ENCODE assay signal across 9 cellular contexts in genomic region chr7:130904031-130904757, GRCh38.
DNase-seq lines count a peak whose midpoint lies in the region; ATAC-seq, FAIRE-seq and TF ChIP-seq lines count a peak whose summit lies in the region.
"Had no signal": no experiment of that assay in that cellular context is flagged by ENCODE, and none has a peak within 500 bp of the region (broad histone marks: within the 10 kb centered on the region; RNA-seq: fewer than 3 reads in every experiment).

No MANE protein-coding gene starts in this region.

- 27 to 42% methylated on average over 9 of the region's 9 CpGs for whole genome bisulfite sequencing in esophagus squamous epithelium, 2 donors

- H3K36me3 ChIP-seq in SK-N-MC (ENCODE audit: insufficient read depth, low read length) (peaks cover 71% of the 10 kb centered on the region), esophagus squamous epithelium (peaks cover 0 to 18% (median 0%) of the 10 kb centered on the region in 3 donors), OCI-LY7 (ENCODE audit: insufficient read depth, low read length) (peaks cover 3% of the 10 kb centered on the region)

- no peak for TF ChIP-seq CTCF in esophagus squamous epithelium (IDR thresholded peaks at IDR 0.05)
- TF ChIP-seq CTCF in OCI-LY7 (conservative IDR thresholded peaks at IDR 0.05; ENCODE audit: low read length) = no peak

- peak; percentile 79 for FAIRE-seq in G401.6 (lab: Jason Lieb, UNC)

- no peaks in the 10 kb centered on the region for H3K27me3 ChIP-seq in esophagus squamous epithelium

- no peaks in the 10 kb centered on the region; the same call in 1 of the 2 replicates for H3K79me2 ChIP-seq in OCI-LY7 (ENCODE audit: insufficient read depth, low read depth, low read length)

- H3K4me2 ChIP-seq in OCI-LY7 (ENCODE audit: low read length) = no peak overlapping the region
- H3K4me2 ChIP-seq: KMS-11 had no signal

- POLR2A ChIA-PET in OCI-LY7 (lab: Charles Lee) = interaction anchor here (0.6 to 2.9 kb wide), 8 partner anchors 8 to 869 kb away, joined by 3 to 20 read pairs (median 3); no protein-coding TSS in a partner anchor

- H3K4me1 ChIP-seq in esophagus squamous epithelium = peaks cover 32 to 83% (median 63%) of the 10 kb centered on the region in 3 donors
- H3K4me1 ChIP-seq in OCI-LY7 (ENCODE audit: insufficient read depth, low read length, poor library complexity, severe bottlenecking) = peaks cover 19% of the 10 kb centered on the region

- DNase-seq in SK-N-MC (ENCODE audit: low read depth, low spot score) (peak; percentile 85), esophagus squamous epithelium (lab: John Stamatoyannopoulos, UW) (no peak), pulmonary artery endothelial cell (ENCODE audit: low read depth, low spot score) (peak; percentile 95), DMS 273 (lab: John Stamatoyannopoulos, UW; ENCODE audit: unreplicated experiment) (no peak), OCI-LY7 (ENCODE audit: low spot score) (no peak)

- H3K4me3 ChIP-seq in SK-N-MC = peak overlapping the region; percentile 56
- no peak overlapping the region for H3K4me3 ChIP-seq in esophagus squamous epithelium
- H3K4me3 ChIP-seq in OCI-LY7 (ENCODE audit: low read depth, low read length, poor library complexity, severe bottlenecking) = no peak overlapping the region

- H2AFZ ChIP-seq in OCI-LY7 (ENCODE audit: low read length) = no peak overlapping the region

- H3K9me2 ChIP-seq in OCI-LY7 (ENCODE audit: insufficient read depth, low read length) = no peaks in the 10 kb centered on the region

- no peaks in the 10 kb centered on the region for H4K20me1 ChIP-seq in OCI-LY7 (ENCODE audit: insufficient read depth, low read length)

- ATAC-seq in HG03039 (IDR thresholded peaks at IDR 0.05; ENCODE audit: unreplicated experiment) (no peak), GM21423 (IDR thresholded peaks at IDR 0.05; ENCODE audit: unreplicated experiment) (no peak)

- H3K27ac ChIP-seq in SK-N-MC (peak overlapping the region; percentile 96), esophagus squamous epithelium (peak overlapping the region; percentile 69 to 88 (median 81)), OCI-LY7 (ENCODE audit: low read depth, low read length, poor library complexity, severe bottlenecking) (no peak overlapping the region)
- H3K27ac ChIP-seq: KMS-11 had no signal

- CTCF ChIA-PET in OCI-LY7 (lab: Charles Lee; ENCODE audit: unreplicated experiment) = no interaction called here

- intact Hi-C loops in esophagus squamous epithelium (cut with DNase I) = no loop called here
- intact Hi-C loops in OCI-LY7 (cut with micrococcal nuclease; ENCODE audit: unreplicated experiment) = no loop called here

- H3K9ac ChIP-seq in SK-N-MC (ENCODE audit: insufficient read length) = peak overlapping the region; percentile 66
- H3K9ac ChIP-seq: KMS-11 had no signal

- H3K9me3 ChIP-seq in SK-N-MC (ENCODE audit: low read depth, low read length) = peaks cover 5% of the 10 kb centered on the region; the same call in 1 of the 2 replicates
- no peaks in the 10 kb centered on the region for H3K9me3 ChIP-seq in esophagus squamous epithelium
- H3K9me3 ChIP-seq in OCI-LY7 (ENCODE audit: low read length) = no peaks in the 10 kb centered on the region

- peak in 1 of 4 donors; percentile 26 for TF ChIP-seq POLR2A in esophagus squamous epithelium (IDR thresholded peaks at IDR 0.05)

- no TSS peak for BruUV-seq in OCI-LY7 (replicated peaks; lab: Mats Ljungman, UMichigan)

Comparison
In these comparisons a context has a peak if more than half of its experiments do, and no peak if none do; other contexts are left out.
1. DNase-seq: peak in SK-N-MC (single experiment) and pulmonary artery endothelial cell (single experiment); none in esophagus squamous epithelium (single experiment), DMS 273 (single experiment) and OCI-LY7 (single experiment).